1 cellular context compared by ENCODE assay signal in genomic region chr1:31374511-31375196, GRCh38.
TF ChIP-seq lines count a peak whose summit lies in the region.

No MANE protein-coding gene starts in this region.

TF ChIP-seq in GM23338, 12 proteins besides CTCF, POLR2A, EP300 and RAD21 (continued from another document):
- TF ChIP-seq ETS1 (IDR thresholded peaks at IDR 0.05): no peak
- no peak for TF ChIP-seq REST (IDR thresholded peaks at IDR 0.05; ENCODE audit: unreplicated experiment)
- no peak for TF ChIP-seq EZH2 (IDR thresholded peaks at IDR 0.05; ENCODE audit: low read depth, unreplicated experiment)
TF ChIP-seq in GM23338: peak in this region for 0.
